In genomic region chr10:93599778-93600177, GRCh38 we compare ENCODE assay signal across 26 cellular contexts. TPM values are rescaled to one million over a fixed set of nuclear protein-coding genes. Genes with fewer than 3 reads are reported as not detected.
A peak's percentile ranks its signal among the peaks of the same experiment; 100 is the strongest.
DNase-seq lines count a peak whose midpoint lies in the region; ATAC-seq, FAIRE-seq and TF ChIP-seq lines count a peak whose summit lies in the region.
"Had no signal": no experiment of that assay in that cellular context is flagged by ENCODE, and none has a peak within 500 bp of the region (broad histone marks: within the 10 kb centered on the region; RNA-seq: fewer than 3 reads in every experiment).

No MANE protein-coding gene starts in this region.

- POLR2A ChIA-PET in Caco-2 (lab: Charles Lee) (no interaction called here), HepG2 (lab: Yijun Ruan, JAX) (interaction anchor here (0.6 to 1.8 kb wide), 5 partner anchors 9 to 102 kb away, joined by 3 to 16 read pairs (median 5); no protein-coding TSS in a partner anchor)

- no peaks in the 10 kb centered on the region for H3K27me3 Mint-ChIP-seq in Caco-2 (ENCODE audit: insufficient read depth, unreplicated experiment)
- peaks cover 40% of the 10 kb centered on the region for H3K27me3 Mint-ChIP-seq in neural progenitor cell (ENCODE audit: insufficient read depth, low read depth)

- H3K27ac ChIP-seq in HepG2 (ENCODE audit: extremely low read length, insufficient read depth, low read length) (peak overlapping the region; percentile 99), neural progenitor cell (no peak overlapping the region), Peyer's patch (no peak overlapping the region)
- H3K27ac ChIP-seq: 22Rv1, BLaER1, HL-60 had no signal

- WGBS in HepG2 (ENCODE audit: low lambda C conversion rate), result 7% methylated on average over 4 of the region's 4 CpGs

- H3K4me1 Mint-ChIP-seq in Caco-2 (ENCODE audit: low read depth, unreplicated experiment) (peaks cover 12% of the 10 kb centered on the region), neural progenitor cell (peaks cover 21% of the 10 kb centered on the region)

- H3K4me1 ChIP-seq in Caco-2, result peaks cover 19% of the 10 kb centered on the region
- H3K4me1 ChIP-seq in endocrine pancreas (ENCODE audit: control insufficient read depth, insufficient read depth, low read length), result peaks cover 3% of the 10 kb centered on the region
- peaks cover 75% of the 10 kb centered on the region for H3K4me1 ChIP-seq in HepG2 (ENCODE audit: insufficient read depth, low read length)
- peaks cover 11% of the 10 kb centered on the region for H3K4me1 ChIP-seq in neural progenitor cell
- peaks cover 0 to 16% (median 0%) of the 10 kb centered on the region in 4 donors for H3K4me1 ChIP-seq in Peyer's patch
- H3K4me1 ChIP-seq: BLaER1, HAP-1 had no signal

- no peak overlapping the region for H3K9ac ChIP-seq in endocrine pancreas (ENCODE audit: control insufficient read depth, insufficient read depth, low read length)
- H3K9ac ChIP-seq in HepG2 (ENCODE audit: insufficient read depth, low read depth, low read length), result peak overlapping the region; percentile 94
- H3K9ac ChIP-seq in neural progenitor cell, result no peak overlapping the region
- H3K9ac ChIP-seq: BLaER1 had no signal

- no peaks in the 10 kb centered on the region for H3K36me3 Mint-ChIP-seq in Caco-2 (ENCODE audit: insufficient read depth, unreplicated experiment)
- no peaks in the 10 kb centered on the region for H3K36me3 Mint-ChIP-seq in neural progenitor cell

- H3K36me3 ChIP-seq in Caco-2 (ENCODE audit: control insufficient read depth, insufficient read depth, low read length) (no peaks in the 10 kb centered on the region; the same call in none of the 2 replicates), endocrine pancreas (ENCODE audit: control insufficient read depth, insufficient read depth, low read length) (peaks cover 3% of the 10 kb centered on the region), HepG2 (replicated peaks in 1 of 2; ENCODE audit: control insufficient read depth in 1 of 2, insufficient read depth in 2 of 2, low read length in 2 of 2) (peaks cover 2 to 36% of the 10 kb centered on the region in 2 experiments), neural progenitor cell (no peaks in the 10 kb centered on the region), Peyer's patch (no peaks in the 10 kb centered on the region)
- H3K36me3 ChIP-seq: BLaER1, HAP-1 had no signal

- TF ChIP-seq RAD21 in HepG2 (CRISPR knock-in tag; IDR thresholded peaks at IDR 0.05), result no peak

- peaks cover 6% of the 10 kb centered on the region for H3F3A ChIP-seq in neural progenitor cell (ENCODE audit: low read depth)

- TF ChIP-seq CTCF in Caco-2 (IDR thresholded peaks at IDR 0.05; ENCODE audit: insufficient read depth in 1 of 2, low read depth in 1 of 2, low read length in 1 of 2, severe bottlenecking in 1 of 2, unreplicated experiment in 1 of 2) (no peak), HepG2 (CRISPR knock-in tag; IDR thresholded peaks at IDR 0.05) (no peak), neural progenitor cell (IDR thresholded peaks at IDR 0.05) (no peak), Peyer's patch (IDR thresholded peaks at IDR 0.05) (no peak)

- H3K27me3 ChIP-seq in Caco-2 (replicated peaks; ENCODE audit: control insufficient read depth, insufficient read depth, low read length) (no peaks in the 10 kb centered on the region), endocrine pancreas (ENCODE audit: control insufficient read depth, insufficient read depth, low read length) (peaks cover 2% of the 10 kb centered on the region), HepG2 (ENCODE audit: control insufficient read depth in 1 of 2, insufficient read depth in 2 of 2, low read length in 2 of 2) (no peaks in the 10 kb centered on the region; a peak in 1 of 5 replicates), neural progenitor cell (peaks cover 72% of the 10 kb centered on the region), Peyer's patch (no peaks in the 10 kb centered on the region)
- H3K27me3 ChIP-seq: BLaER1 had no signal

- no peak for DNase-seq in Caco-2
- no peak for DNase-seq in HepG2 (ENCODE audit: low spot score)
- no peak for DNase-seq in neural progenitor cell (ENCODE audit: low spot score)
- DNase-seq in activated naive CD4-positive, alpha-beta T cell (lab: John Stamatoyannopoulos, UW), result no peak
- no peak for DNase-seq in NOMO-1 treated with dmso at 0.1 percent for 144 hours (lab: John Stamatoyannopoulos, UW; ENCODE audit: unreplicated experiment)
- no peak for DNase-seq in Peyer's patch
- DNase-seq: ACHN; CD4-positive, alpha-beta T cell; COR-L47; DND-41; KG1; NCI-H1092 treated with DMSO at 0.1 percent for 48 hours; NCI-H1436 treated with DMSO at 0.1 percent for 48 hours; NCI-H1930; NCI-H345; NCI-H526; RPMI8226; SHP77 had no signal

- TF ChIP-seq EP300 in HepG2 (IDR thresholded peaks at IDR 0.05; ENCODE audit: low read depth in 2 of 2, low read length in 2 of 2) (no peak), HepG2 (CRISPR knock-in tag; IDR thresholded peaks at IDR 0.05; ENCODE audit: borderline replicate concordance) (no peak)

- H3K4me3 Mint-ChIP-seq in Caco-2 (ENCODE audit: unreplicated experiment), result peak overlapping the region; percentile 77
- peak overlapping the region; percentile 77 for H3K4me3 Mint-ChIP-seq in neural progenitor cell
- H3K4me3 Mint-ChIP-seq: CD4-positive, alpha-beta T cell had no signal

- in situ Hi-C loops in HepG2 (cut with HindIII; ENCODE audit: extremely low pct_ligation_motif_present, low pct_unique_long_range_greater_than_20kb), result no loop called here

- H4K20me1 ChIP-seq in HepG2 (ENCODE audit: insufficient read depth, low read length) (peaks cover 53% of the 10 kb centered on the region), neural progenitor cell (ENCODE audit: low read depth) (no peaks in the 10 kb centered on the region)
- H4K20me1 ChIP-seq: BLaER1 had no signal

- H2AFZ ChIP-seq in HepG2 (ENCODE audit: low read length) (no peak overlapping the region), neural progenitor cell (replicated peaks) (no peak overlapping the region)

- H3K27ac Mint-ChIP-seq in Caco-2 (ENCODE audit: unreplicated experiment), result no peak overlapping the region
- no peak overlapping the region for H3K27ac Mint-ChIP-seq in neural progenitor cell
- H3K27ac Mint-ChIP-seq: CD4-positive, alpha-beta T cell had no signal

- FAIRE-seq in HepG2 (lab: Jason Lieb, UNC), result no peak
- FAIRE-seq: GM12878 had no signal

- H3K79me2 ChIP-seq in HepG2 (ENCODE audit: insufficient read depth, low read length) (peaks cover 32% of the 10 kb centered on the region), neural progenitor cell (ENCODE audit: low read depth) (no peaks in the 10 kb centered on the region)

- BruUV-seq in Caco-2 (replicated peaks; lab: Mats Ljungman, UMichigan), result TSS peak; percentile 25
- TSS peak; percentile 45 for BruUV-seq in HepG2 (replicated peaks; lab: Mats Ljungman, UMichigan)

- intact Hi-C loops in Caco-2 (cut with micrococcal nuclease; ENCODE audit: unreplicated experiment) (loop anchor here (2.0 to 10.0 kb wide), 2 partner anchors 45 to 75 kb away; no protein-coding TSS in a partner anchor), HepG2 (cut with micrococcal nuclease; ENCODE audit: unreplicated experiment) (loop anchor here (5.0 to 10.0 kb wide), 2 partner anchors 55 to 73 kb away; no protein-coding TSS in a partner anchor)

- no peaks in the 10 kb centered on the region for H3K9me3 Mint-ChIP-seq in Caco-2 (ENCODE audit: unreplicated experiment)
- H3K9me3 Mint-ChIP-seq in neural progenitor cell, result peaks cover 2% of the 10 kb centered on the region
- H3K9me3 Mint-ChIP-seq: CD4-positive, alpha-beta T cell had no signal

- no peaks in the 10 kb centered on the region for H3K9me3 ChIP-seq in Caco-2
- H3K9me3 ChIP-seq in endocrine pancreas (ENCODE audit: control insufficient read depth, low read length), result no peaks in the 10 kb centered on the region
- no peaks in the 10 kb centered on the region for H3K9me3 ChIP-seq in HepG2 (ENCODE audit: low read length)
- H3K9me3 ChIP-seq in neural progenitor cell (ENCODE audit: low read depth), result no peaks in the 10 kb centered on the region
- H3K9me3 ChIP-seq in Peyer's patch, result no peaks in the 10 kb centered on the region
- H3K9me3 ChIP-seq: HAP-1 had no signal

- no peak for ATAC-seq in HepG2
- ATAC-seq in GM18867 (IDR thresholded peaks at IDR 0.05; ENCODE audit: unreplicated experiment), result no peak
- ATAC-seq: GM12878 had no signal

- CTCF ChIA-PET in Caco-2 (lab: Charles Lee) (interaction anchor here (0.8 kb wide), 1 partner anchor 45 kb away, joined by 3 read pairs; no protein-coding TSS in a partner anchor), HepG2 (lab: Yijun Ruan, JAX; ENCODE audit: low intra/inter-chr PET ratio, low total read pairs) (no interaction called here)

- 0 out of 4 replicates have a peak, but pooled peaks of 1 of the 2 experiments have one; percentile 11 for TF ChIP-seq POLR2A in HepG2 (IDR thresholded peaks at IDR 0.05; ENCODE audit: insufficient read depth in 1 of 2, low read depth in 2 of 2, low read length in 2 of 2)
- TF ChIP-seq POLR2A in Peyer's patch (IDR thresholded peaks at IDR 0.05), result no peak

- peak overlapping the region; percentile 87 for H3K4me3 ChIP-seq in Caco-2 (ENCODE audit: low read depth, low read length)
- H3K4me3 ChIP-seq in endocrine pancreas (ENCODE audit: control insufficient read depth, insufficient read depth, low read length), result peak overlapping the region; percentile 44
- peak overlapping the region; percentile 79 to 87 (median 84) for H3K4me3 ChIP-seq in HepG2 (replicated peaks in 1 of 3; ENCODE audit: insufficient read depth in 1 of 3, low read depth in 2 of 3, low read length in 3 of 3)
- no peak overlapping the region for H3K4me3 ChIP-seq in neural progenitor cell
- no peak overlapping the region for H3K4me3 ChIP-seq in Peyer's patch
- H3K4me3 ChIP-seq: BLaER1, GM12878, HAP-1 had no signal

- H3K4me2 ChIP-seq in HepG2 (ENCODE audit: low read depth, low read length) (peak overlapping the region; percentile 94), neural progenitor cell (no peak overlapping the region)
- H3K4me2 ChIP-seq: BLaER1 had no signal

RNA-seq across cellular contexts. Expression of gene RBP4, which starts 1.3 kb away (rescaled TPM):
- 255 and 258 TPM in 2 replicates for total RNA-seq in Caco-2 (2022)
- 310 and 642 TPM in 2 replicates for total RNA-seq in HepG2 (2016; rRNA removed; fragmentation: Illumina TruSeq; extraction: Trizol)
- total RNA-seq in HepG2 (2016; cell fraction: cytosol; rRNA removed; fragmentation: Illumina TruSeq; extraction: Trizol; ENCODE audit: low read depth), result 113 and 138 TPM in 2 replicates
- total RNA-seq in HepG2 (2016; cell fraction: insoluble cytoplasmic fraction; rRNA removed; fragmentation: Illumina TruSeq; extraction: Trizol), result 301 and 640 TPM in 2 replicates
- 174 and 205 TPM in 2 replicates for total RNA-seq in HepG2 (2016; cell fraction: membrane; rRNA removed; fragmentation: Illumina TruSeq; extraction: Trizol)
- 588 and 712 TPM in 2 replicates for total RNA-seq in HepG2 (2016; cell fraction: nucleus; rRNA removed; fragmentation: Illumina TruSeq; extraction: Trizol)
- 931 and 1,080 TPM in 2 replicates for polyA plus RNA-seq in HepG2 (2011; rRNA removed)
- polyA plus RNA-seq in HepG2 (2011; cell fraction: cytosol; rRNA removed), result 1,361 and 1,403 TPM in 2 replicates
- polyA plus RNA-seq in HepG2 (2011; cell fraction: nucleus; rRNA removed), result 575 and 645 TPM in 2 replicates
- polyA plus RNA-seq in HepG2 (2012), result 1,685 and 1,730 TPM in 2 replicates
- polyA plus RNA-seq in HepG2 (2016; cell fraction: cytosol; fragmentation: Illumina TruSeq; extraction: Trizol; ENCODE audit: low read depth), result 301 and 378 TPM in 2 replicates
- 671 and 691 TPM in 2 replicates for polyA plus RNA-seq in HepG2 (2016; cell fraction: insoluble cytoplasmic fraction; fragmentation: Illumina TruSeq; extraction: Trizol; ENCODE audit: low read depth)
- polyA plus RNA-seq in HepG2 (2016; cell fraction: membrane; fragmentation: Illumina TruSeq; extraction: Trizol; ENCODE audit: low read depth), result 336 and 408 TPM in 2 replicates
- 1,909 and 2,130 TPM in 2 replicates for polyA plus RNA-seq in HepG2 (2016; cell fraction: nucleus; fragmentation: Illumina TruSeq; extraction: Trizol; ENCODE audit: insufficient read depth, low read depth)
- polyA minus RNA-seq in HepG2 (2011; rRNA and poly(A)+ RNA removed; ENCODE audit: low replicate concordance), result 0.19 and 898 TPM in 2 replicates
- polyA minus RNA-seq in HepG2 (2011; cell fraction: cytosol; rRNA and poly(A)+ RNA removed), result 385 and 416 TPM in 2 replicates
- polyA minus RNA-seq in HepG2 (2011; cell fraction: nucleus; rRNA and poly(A)+ RNA removed), result 128 and 176 TPM in 2 replicates
- total RNA-seq in neural progenitor cell (ENCODE audit: low replicate concordance), result 0.28 TPM in 1 of 2 replicates, not detected in the other
- total RNA-seq in Peyer's patch, result 1 to 10 TPM in 2 of 4 donors, not detected in 2; 1.7 to 3.9 TPM
- total RNA-seq: CD4-positive, alpha-beta T cell had no signal
- polyA plus RNA-seq: GM12878 had no signal

RNA-seq across cellular contexts. Expression of gene PDE6C, which starts 12.6 kb away (rescaled TPM):
- total RNA-seq in Caco-2 (2022) (not detected in 2 replicates), HepG2 (2016; rRNA removed; fragmentation: Illumina TruSeq; extraction: Trizol) (0.39 and 0.64 TPM in 2 replicates), neural progenitor cell (ENCODE audit: low replicate concordance) (not detected in 2 replicates), Peyer's patch (not detected)
- 0.18 TPM in 1 of 2 replicates, not detected in the other for total RNA-seq in HepG2 (2016; cell fraction: cytosol; rRNA removed; fragmentation: Illumina TruSeq; extraction: Trizol; ENCODE audit: low read depth)
- total RNA-seq in HepG2 (2016; cell fraction: insoluble cytoplasmic fraction; rRNA removed; fragmentation: Illumina TruSeq; extraction: Trizol), result 0.43 and 0.73 TPM in 2 replicates
- total RNA-seq in HepG2 (2016; cell fraction: membrane; rRNA removed; fragmentation: Illumina TruSeq; extraction: Trizol), result 0.21 and 0.68 TPM in 2 replicates
- not detected in 2 replicates for total RNA-seq in HepG2 (2016; cell fraction: nucleus; rRNA removed; fragmentation: Illumina TruSeq; extraction: Trizol)
- polyA plus RNA-seq in HepG2 (2011; rRNA removed), result not detected in 2 replicates
- polyA plus RNA-seq in HepG2 (2011; cell fraction: cytosol; rRNA removed), result not detected in 2 replicates
- polyA plus RNA-seq in HepG2 (2011; cell fraction: nucleus; rRNA removed), result not detected in 2 replicates
- 0.28 and 0.43 TPM in 2 replicates for polyA plus RNA-seq in HepG2 (2012)
- polyA plus RNA-seq in HepG2 (2016; cell fraction: cytosol; fragmentation: Illumina TruSeq; extraction: Trizol; ENCODE audit: low read depth), result 0.46 and 1.3 TPM in 2 replicates
- 0.23 and 0.49 TPM in 2 replicates for polyA plus RNA-seq in HepG2 (2016; cell fraction: insoluble cytoplasmic fraction; fragmentation: Illumina TruSeq; extraction: Trizol; ENCODE audit: low read depth)
- polyA plus RNA-seq in HepG2 (2016; cell fraction: membrane; fragmentation: Illumina TruSeq; extraction: Trizol; ENCODE audit: low read depth), result 0.21 and 0.65 TPM in 2 replicates
- 0.27 TPM in 1 of 2 replicates, not detected in the other for polyA plus RNA-seq in HepG2 (2016; cell fraction: nucleus; fragmentation: Illumina TruSeq; extraction: Trizol; ENCODE audit: insufficient read depth, low read depth)
- not detected in 2 replicates for polyA minus RNA-seq in HepG2 (2011; rRNA and poly(A)+ RNA removed; ENCODE audit: low replicate concordance)
- polyA minus RNA-seq in HepG2 (2011; cell fraction: cytosol; rRNA and poly(A)+ RNA removed), result not detected in 2 replicates
- 0.12 TPM in 1 of 2 replicates, not detected in the other for polyA minus RNA-seq in HepG2 (2011; cell fraction: nucleus; rRNA and poly(A)+ RNA removed)
- total RNA-seq: CD4-positive, alpha-beta T cell; GM12878; HT1080 had no signal
- polyA plus RNA-seq: GM12878 had no signal

RNA-seq across cellular contexts. Expression of gene FFAR4, which starts 33.3 kb away (rescaled TPM):
- total RNA-seq in Caco-2 (2022) (2.5 and 2.7 TPM in 2 replicates), HepG2 (2016; rRNA removed; fragmentation: Illumina TruSeq; extraction: Trizol) (not detected in 2 replicates), neural progenitor cell (ENCODE audit: low replicate concordance) (0.04 and 0.06 TPM in 2 replicates), Peyer's patch (1 to 10 TPM in 2 of 4 donors, under 1 TPM in 1, not detected in 1; 0.80 to 2.5 (median 2.3) TPM)
- total RNA-seq in HepG2 (2016; cell fraction: cytosol; rRNA removed; fragmentation: Illumina TruSeq; extraction: Trizol; ENCODE audit: low read depth), result not detected in 2 replicates
- not detected in 2 replicates for total RNA-seq in HepG2 (2016; cell fraction: insoluble cytoplasmic fraction; rRNA removed; fragmentation: Illumina TruSeq; extraction: Trizol)
- not detected in 2 replicates for total RNA-seq in HepG2 (2016; cell fraction: membrane; rRNA removed; fragmentation: Illumina TruSeq; extraction: Trizol)
- total RNA-seq in HepG2 (2016; cell fraction: nucleus; rRNA removed; fragmentation: Illumina TruSeq; extraction: Trizol), result not detected in 2 replicates
- 0.09 and 0.17 TPM in 2 replicates for polyA plus RNA-seq in HepG2 (2011; rRNA removed)
- 0.08 TPM in 1 of 2 replicates, not detected in the other for polyA plus RNA-seq in HepG2 (2011; cell fraction: cytosol; rRNA removed)
- not detected in 2 replicates for polyA plus RNA-seq in HepG2 (2011; cell fraction: nucleus; rRNA removed)
- not detected in 2 replicates for polyA plus RNA-seq in HepG2 (2012)
- not detected in 2 replicates for polyA plus RNA-seq in HepG2 (2016; cell fraction: cytosol; fragmentation: Illumina TruSeq; extraction: Trizol; ENCODE audit: low read depth)
- polyA plus RNA-seq in HepG2 (2016; cell fraction: insoluble cytoplasmic fraction; fragmentation: Illumina TruSeq; extraction: Trizol; ENCODE audit: low read depth), result not detected in 2 replicates
- polyA plus RNA-seq in HepG2 (2016; cell fraction: membrane; fragmentation: Illumina TruSeq; extraction: Trizol; ENCODE audit: low read depth), result not detected in 2 replicates
- polyA plus RNA-seq in HepG2 (2016; cell fraction: nucleus; fragmentation: Illumina TruSeq; extraction: Trizol; ENCODE audit: insufficient read depth, low read depth), result not detected in 2 replicates
- polyA minus RNA-seq in HepG2 (2011; rRNA and poly(A)+ RNA removed; ENCODE audit: low replicate concordance), result not detected in 2 replicates
- polyA minus RNA-seq in HepG2 (2011; cell fraction: cytosol; rRNA and poly(A)+ RNA removed), result not detected in 2 replicates
- 0.77 and 0.87 TPM in 2 replicates for polyA minus RNA-seq in HepG2 (2011; cell fraction: nucleus; rRNA and poly(A)+ RNA removed)
- total RNA-seq: CD4-positive, alpha-beta T cell; GM12878; HT1080 had no signal
- polyA plus RNA-seq: GM12878 had no signal

Comparison
In these comparisons a context has a peak if more than half of its experiments do, and no peak if none do; other contexts are left out.
1. H3K4me3 ChIP-seq: peak in Caco-2 (single experiment), endocrine pancreas (single experiment) and HepG2 (3 of 3); none in neural progenitor cell (single experiment) and Peyer's patch (0 of 4).
2. RNA of gene RBP4, which starts 1.3 kb away (total RNA-seq): 113 to 712 TPM in HepG2 and 255 to 258 TPM in Caco-2; 1.7 to 3.9 TPM in Peyer's patch and 0.28 TPM in neural progenitor cell; every median in the first group is over 10 times any median in the second.